Comparison of ENCODE assay signal across 27 cellular contexts in the genomic region with DNA sequence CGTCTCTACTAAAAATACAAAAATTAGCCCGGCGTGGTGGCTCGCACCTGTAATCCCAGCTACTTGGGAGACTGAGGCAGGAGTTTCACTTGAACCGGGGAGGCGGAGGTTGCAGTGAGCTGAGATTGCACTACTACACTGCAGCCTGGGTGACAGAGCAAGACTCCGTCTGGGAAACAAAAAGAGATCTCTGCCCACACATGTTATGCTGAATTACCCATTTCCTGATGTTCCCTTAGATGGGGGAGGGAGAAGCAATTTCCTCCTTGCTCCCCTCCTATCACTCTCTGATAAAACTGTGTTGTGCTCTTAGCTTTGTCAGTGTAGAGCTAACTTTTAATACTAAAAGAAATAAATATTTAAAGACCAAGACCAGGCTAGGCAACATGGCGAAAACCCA.
"Had no signal": no experiment of that assay in that cellular context is flagged by ENCODE, and none has a peak within 500 bp of the region (broad histone marks: within the 10 kb centered on the region; RNA-seq: fewer than 3 reads in every experiment).

No MANE protein-coding gene starts in this region.

- H3K9me3 Mint-ChIP-seq: effector memory CD8-positive, alpha-beta T cell; naive thymus-derived CD4-positive, alpha-beta T cell; neural crest cell; stimulated activated memory B cell treated with anti-CD40 and anti-IgM and Interleukin-4, amounts not matched to agents 10 μg/mL and 1 μg/mL and 100 μg/mL, for 72 hours; stimulated activated naive CD8-positive, alpha-beta T cell treated with anti-CD3 and anti-CD28 coated beads, Interleukin-15, amount 100 ng/mL, for 72 hours; type B pancreatic cell had no signal

- H3K4me3 Mint-ChIP-seq: activated naive CD8-positive, alpha-beta T cell; effector memory CD8-positive, alpha-beta T cell; naive thymus-derived CD4-positive, alpha-beta T cell; neural crest cell; stimulated activated memory B cell treated with anti-CD40 and anti-IgM and Interleukin-4, amounts not matched to agents 10 μg/mL and 1 μg/mL and 100 μg/mL, for 72 hours; stimulated activated naive CD8-positive, alpha-beta T cell treated with anti-CD3 and anti-CD28 coated beads, Interleukin-15, amount 100 ng/mL, for 72 hours; type B pancreatic cell had no signal

- H3K27me3 ChIP-seq: right atrium auricular region, uterus had no signal

- ATAC-seq: effector memory CD8-positive, alpha-beta T cell; esophagus mucosa; left ventricle myocardium superior; naive thymus-derived CD4-positive, alpha-beta T cell; stimulated activated memory B cell treated with anti-CD40 and anti-IgM and Interleukin-4, amounts not matched to agents 10 μg/mL and 1 μg/mL and 100 μg/mL, for 72 hours; stimulated activated naive CD8-positive, alpha-beta T cell treated with anti-CD3 and anti-CD28 coated beads, Interleukin-15, amount 100 ng/mL, for 72 hours had no signal

- H3K4me1 ChIP-seq: right atrium auricular region, uterus had no signal

- H3K27ac ChIP-seq: right atrium auricular region, uterus had no signal

- H3K36me3 Mint-ChIP-seq: activated naive CD8-positive, alpha-beta T cell; naive thymus-derived CD4-positive, alpha-beta T cell; stimulated activated memory B cell treated with anti-CD40 and anti-IgM and Interleukin-4, amounts not matched to agents 10 μg/mL and 1 μg/mL and 100 μg/mL, for 72 hours; type B pancreatic cell had no signal

- H3K36me3 ChIP-seq: right atrium auricular region, uterus had no signal

- H3K4me3 ChIP-seq: right atrium auricular region, smooth muscle cell, uterus had no signal

- DNase-seq: activated CD4-positive, alpha-beta T cell treated with anti-CD3 and anti-CD28 coated beads for 4 hours; activated CD4-positive, alpha-beta T cell treated with anti-CD3 and anti-CD28 coated beads, Interleukin-2, amount 50 U/mL, for 48 hours; activated CD8-positive, alpha-beta memory T cell treated with anti-CD3 and anti-CD28 coated beads for 24 hours; activated effector memory CD4-positive, alpha-beta T cell treated with Interleukin-2 at 50 U/mL for 16 hours; activated naive CD4-positive, alpha-beta T cell treated with Interleukin-2 at 50 U/mL for 16 hours; anterior cingulate cortex; cortex of kidney; effector memory CD8-positive, alpha-beta T cell; foreskin melanocyte; left ventricle myocardium superior; midbrain; naive thymus-derived CD4-positive, alpha-beta T cell; occipital lobe; stimulated activated CD4-positive, alpha-beta T cell treated with anti-CD3 and anti-CD28 coated beads, Interleukin-1b, Interleukin-23, amount 100 ng/mL, for 48 hours; stimulated activated CD4-positive, alpha-beta T cell treated with anti-CD3 and anti-CD28 coated beads, Interleukin-4, amount 100 ng/mL, for 4 hours; stimulated activated CD8-positive, alpha-beta memory T cell treated with anti-CD3 and anti-CD28 coated beads, Interleukin-4, amount 100 ng/mL, for 48 hours; stimulated activated naive CD8-positive, alpha-beta T cell treated with anti-CD3 and anti-CD28 coated beads, Interleukin-15, amount 100 ng/mL, for 72 hours; substantia nigra; T-helper 2 cell; uterus had no signal

- H3K27ac Mint-ChIP-seq: activated naive CD8-positive, alpha-beta T cell; effector memory CD8-positive, alpha-beta T cell; naive thymus-derived CD4-positive, alpha-beta T cell; stimulated activated memory B cell treated with anti-CD40 and anti-IgM and Interleukin-4, amounts not matched to agents 10 μg/mL and 1 μg/mL and 100 μg/mL, for 72 hours; stimulated activated naive CD8-positive, alpha-beta T cell treated with anti-CD3 and anti-CD28 coated beads, Interleukin-15, amount 100 ng/mL, for 72 hours; type B pancreatic cell had no signal

- H3K9me3 ChIP-seq: right atrium auricular region, uterus had no signal

- H3K27me3 Mint-ChIP-seq: activated naive CD8-positive, alpha-beta T cell; naive thymus-derived CD4-positive, alpha-beta T cell; stimulated activated memory B cell treated with anti-CD40 and anti-IgM and Interleukin-4, amounts not matched to agents 10 μg/mL and 1 μg/mL and 100 μg/mL, for 72 hours; stimulated activated naive CD8-positive, alpha-beta T cell treated with anti-CD3 and anti-CD28 coated beads, Interleukin-15, amount 100 ng/mL, for 72 hours; type B pancreatic cell had no signal
